Comparison of ENCODE assay signal across 29 cellular contexts in genomic region chr6:92770540-92770939, GRCh38.
"Had no signal": no experiment of that assay in that cellular context is flagged by ENCODE, and none has a peak within 500 bp of the region (broad histone marks: within the 10 kb centered on the region; RNA-seq: fewer than 3 reads in every experiment).

No MANE protein-coding gene starts in this region.

- ATAC-seq: stimulated activated effector memory CD8-positive, alpha-beta T cell treated with anti-CD3 and anti-CD28 coated beads, Interleukin-12 subunit alpha, Interleukin-12 subunit beta, amount 100 ng/mL, for 72 hours; stimulated activated memory B cell treated with anti-CD40 and anti-IgM and Interleukin-4, amounts not matched to agents 10 μg/mL and 1 μg/mL and 100 μg/mL, for 72 hours; stimulated activated naive B cell treated with anti-CD40 and anti-IgM and Interleukin-4, amounts not matched to agents 10 μg/mL and 1 μg/mL and 100 μg/mL, for 72 hours; stimulated activated naive CD8-positive, alpha-beta T cell treated with anti-CD3 and anti-CD28 coated beads, Interleukin-15, amount 100 ng/mL, for 72 hours; stimulated activated naive CD8-positive, alpha-beta T cell treated with anti-CD3 and anti-CD28 coated beads, Interleukin-15, Interleukin-2, amounts not matched to agents 100 U/mL and 50 U/mL, for 24 hours; upper lobe of right lung had no signal

- H3K27me3 ChIP-seq: stomach, suprapubic skin, testis, thyroid gland, tibial artery, tibial nerve, transverse colon, upper lobe of left lung, upper lobe of right lung, uterus, vagina had no signal

- H3K9me3 Mint-ChIP-seq: stimulated activated naive B cell treated with anti-CD40 and anti-IgM and Interleukin-4, amounts not matched to agents 10 μg/mL and 1 μg/mL and 100 μg/mL, for 72 hours; stimulated activated naive CD8-positive, alpha-beta T cell treated with anti-CD3 and anti-CD28 coated beads, Interleukin-15, amount 100 ng/mL, for 72 hours; type B pancreatic cell had no signal

- H3K4me3 ChIP-seq: stomach, suprapubic skin, testis, thoracic aorta, thyroid gland, tibial artery, tibial nerve, transverse colon, upper lobe of left lung, upper lobe of right lung, uterus, vagina had no signal

- FAIRE-seq: urothelium cell line had no signal

- H3K4me1 Mint-ChIP-seq: stimulated activated effector memory CD8-positive, alpha-beta T cell treated with anti-CD3 and anti-CD28 coated beads, Interleukin-12 subunit alpha, Interleukin-12 subunit beta, amount 100 ng/mL, for 72 hours; stimulated activated memory B cell treated with anti-CD40 and anti-IgM and Interleukin-4, amounts not matched to agents 10 μg/mL and 1 μg/mL and 100 μg/mL, for 72 hours; stimulated activated naive B cell treated with anti-CD40 and anti-IgM and Interleukin-4, amounts not matched to agents 10 μg/mL and 1 μg/mL and 100 μg/mL, for 72 hours; stimulated activated naive CD8-positive, alpha-beta T cell treated with anti-CD3 and anti-CD28 coated beads, Interleukin-15, amount 100 ng/mL, for 72 hours had no signal

- H3K27ac ChIP-seq: stomach, suprapubic skin, testis, thoracic aorta, thyroid gland, tibial artery, tibial nerve, transverse colon, upper lobe of left lung, upper lobe of right lung, uterus, vagina had no signal

- H3K36me3 Mint-ChIP-seq: stimulated activated effector memory CD8-positive, alpha-beta T cell treated with anti-CD3 and anti-CD28 coated beads, Interleukin-12 subunit alpha, Interleukin-12 subunit beta, amount 100 ng/mL, for 72 hours; stimulated activated memory B cell treated with anti-CD40 and anti-IgM and Interleukin-4, amounts not matched to agents 10 μg/mL and 1 μg/mL and 100 μg/mL, for 72 hours; stimulated activated naive B cell treated with anti-CD40 and anti-IgM and Interleukin-4, amounts not matched to agents 10 μg/mL and 1 μg/mL and 100 μg/mL, for 72 hours; type B pancreatic cell had no signal

- H3K4me1 ChIP-seq: stomach, suprapubic skin, testis, thyroid gland, tibial artery, tibial nerve, transverse colon, upper lobe of left lung, upper lobe of right lung, uterus, vagina had no signal

- DNase-seq: stimulated activated CD4-positive, alpha-beta T cell treated with anti-CD3 and anti-CD28 coated beads, Interleukin-2, amount 100 ng/mL, for 48 hours; stimulated activated CD4-positive, alpha-beta T cell treated with anti-CD3 and anti-CD28 coated beads, Interleukin-4, amount 100 ng/mL, for 1 hour; stimulated activated CD4-positive, alpha-beta T cell treated with anti-CD3 and anti-CD28 coated beads, Interleukin-4, amount 100 ng/mL, for 24 hours; stimulated activated CD4-positive, alpha-beta T cell treated with anti-CD3 and anti-CD28 coated beads, Interleukin-4, amount 100 ng/mL, for 4 hours; stimulated activated CD8-positive, alpha-beta memory T cell treated with anti-CD3 and anti-CD28 coated beads, Interleukin-4, amount 100 ng/mL, for 48 hours; stimulated activated naive B cell treated with anti-CD40 and anti-IgM and Interleukin-4, amounts not matched to agents 10 μg/mL and 1 μg/mL and 100 μg/mL, for 72 hours; stimulated activated naive CD4-positive, alpha-beta T cell; stimulated activated naive CD4-positive, alpha-beta T cell treated with Interleukin-2 at 50 U/mL for 16 hours; stimulated activated naive CD8-positive, alpha-beta T cell treated with anti-CD3 and anti-CD28 coated beads, Interleukin-15, amount 100 ng/mL, for 72 hours; stimulated activated naive CD8-positive, alpha-beta T cell treated with anti-CD3 and anti-CD28 coated beads, Interleukin-15, Interleukin-2, amounts not matched to agents 100 U/mL and 50 U/mL, for 24 hours; stomach; substantia nigra; testis; thyroid gland; tibial artery; transverse colon; trophoblast cell; upper lobe of right lung; uterus had no signal

- H3K9me3 ChIP-seq: suprapubic skin, testis, thoracic aorta, thyroid gland, tibial artery, tibial nerve, transverse colon, upper lobe of left lung, upper lobe of right lung, uterus, vagina had no signal

- H3K4me3 Mint-ChIP-seq: stimulated activated effector memory CD8-positive, alpha-beta T cell treated with anti-CD3 and anti-CD28 coated beads, Interleukin-12 subunit alpha, Interleukin-12 subunit beta, amount 100 ng/mL, for 72 hours; stimulated activated memory B cell treated with anti-CD40 and anti-IgM and Interleukin-4, amounts not matched to agents 10 μg/mL and 1 μg/mL and 100 μg/mL, for 72 hours; stimulated activated naive B cell treated with anti-CD40 and anti-IgM and Interleukin-4, amounts not matched to agents 10 μg/mL and 1 μg/mL and 100 μg/mL, for 72 hours; stimulated activated naive CD8-positive, alpha-beta T cell treated with anti-CD3 and anti-CD28 coated beads, Interleukin-15, amount 100 ng/mL, for 72 hours; stimulated activated naive CD8-positive, alpha-beta T cell treated with anti-CD3 and anti-CD28 coated beads, Interleukin-15, Interleukin-2, amounts not matched to agents 100 ng/mL and 50 ng/mL, for 24 hours; type B pancreatic cell had no signal

- H3K27me3 Mint-ChIP-seq: stimulated activated memory B cell treated with anti-CD40 and anti-IgM and Interleukin-4, amounts not matched to agents 10 μg/mL and 1 μg/mL and 100 μg/mL, for 72 hours; stimulated activated naive B cell treated with anti-CD40 and anti-IgM and Interleukin-4, amounts not matched to agents 10 μg/mL and 1 μg/mL and 100 μg/mL, for 72 hours; stimulated activated naive CD8-positive, alpha-beta T cell treated with anti-CD3 and anti-CD28 coated beads, Interleukin-15, amount 100 ng/mL, for 72 hours; stimulated activated naive CD8-positive, alpha-beta T cell treated with anti-CD3 and anti-CD28 coated beads, Interleukin-15, Interleukin-2, amounts not matched to agents 100 ng/mL and 50 ng/mL, for 24 hours; type B pancreatic cell had no signal

- H3K27ac Mint-ChIP-seq: stimulated activated effector memory CD8-positive, alpha-beta T cell treated with anti-CD3 and anti-CD28 coated beads, Interleukin-12 subunit alpha, Interleukin-12 subunit beta, amount 100 ng/mL, for 72 hours; stimulated activated memory B cell treated with anti-CD40 and anti-IgM and Interleukin-4, amounts not matched to agents 10 μg/mL and 1 μg/mL and 100 μg/mL, for 72 hours; stimulated activated naive B cell treated with anti-CD40 and anti-IgM and Interleukin-4, amounts not matched to agents 10 μg/mL and 1 μg/mL and 100 μg/mL, for 72 hours; stimulated activated naive CD8-positive, alpha-beta T cell treated with anti-CD3 and anti-CD28 coated beads, Interleukin-15, amount 100 ng/mL, for 72 hours; stimulated activated naive CD8-positive, alpha-beta T cell treated with anti-CD3 and anti-CD28 coated beads, Interleukin-15, Interleukin-2, amounts not matched to agents 100 ng/mL and 50 ng/mL, for 24 hours; type B pancreatic cell had no signal

- H3K36me3 ChIP-seq: stomach, suprapubic skin, thoracic aorta, thyroid gland, tibial artery, tibial nerve, transverse colon, upper lobe of left lung, upper lobe of right lung, uterus, vagina had no signal
